Comparison of ENCODE assay signal across 11 cellular contexts in the genomic region with DNA sequence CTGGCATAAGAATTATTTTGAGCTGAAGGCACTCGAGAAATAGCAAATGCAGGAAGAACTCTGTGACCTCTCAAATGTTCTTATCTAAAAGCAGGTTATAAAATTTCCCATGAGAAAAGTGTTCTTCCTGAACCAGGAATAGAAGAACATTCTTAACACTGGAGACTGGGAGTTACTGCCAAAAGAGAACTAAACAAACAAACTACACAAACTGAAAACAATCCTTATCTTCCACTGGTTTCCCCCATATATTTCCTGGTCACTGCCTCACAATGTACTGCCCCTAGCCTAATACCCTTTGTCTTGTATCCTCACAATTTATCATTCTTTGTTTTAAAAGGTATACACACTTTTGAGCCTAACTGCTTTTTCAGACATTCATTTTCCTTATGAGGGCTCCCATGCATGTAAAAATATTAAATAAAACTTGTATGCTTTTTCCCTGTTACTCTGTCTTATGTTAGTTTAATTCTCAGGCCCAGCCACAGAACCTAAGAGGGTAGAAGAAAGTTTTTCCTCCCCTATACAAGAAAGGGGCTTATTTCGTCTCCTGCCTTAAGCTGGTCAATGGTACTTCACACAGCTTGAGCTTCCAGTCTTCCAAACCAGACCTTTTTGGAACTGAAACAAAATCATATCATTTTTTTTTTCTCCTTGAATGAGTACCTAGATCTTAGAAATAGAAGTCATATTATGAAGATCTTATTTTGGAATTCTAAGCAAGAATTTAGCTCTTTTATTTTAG.
A peak's percentile ranks its signal among the peaks of the same experiment; 100 is the strongest.
DNase-seq lines count a peak whose midpoint lies in the region; ATAC-seq lines count a peak whose summit lies in the region.
"Had no signal": no experiment of that assay in that cellular context is flagged by ENCODE, and none has a peak within 500 bp of the region (broad histone marks: within the 10 kb centered on the region; RNA-seq: fewer than 3 reads in every experiment).

No MANE protein-coding gene starts in this region.

- ATAC-seq in GM19035 (IDR thresholded peaks at IDR 0.05; ENCODE audit: unreplicated experiment) (peak; percentile 25), HG02588 (IDR thresholded peaks at IDR 0.05; ENCODE audit: unreplicated experiment) (peak; percentile 31), HG03460 (IDR thresholded peaks at IDR 0.05; ENCODE audit: unreplicated experiment) (peak; percentile 21)

- peak; percentile 87 to 90 for DNase-seq in lung microvascular endothelial cell (ENCODE audit: low read depth in 2 of 2)
- no peak for DNase-seq in midbrain (lab: John Stamatoyannopoulos, UW)
- DNase-seq in nucleus accumbens (lab: John Stamatoyannopoulos, UW), result no peak
- DNase-seq in NCI-H446 treated with DMSO at 0.1 percent for 48 hours (lab: John Stamatoyannopoulos, UW), result no peak
- no peak for DNase-seq in activated CD4-positive, alpha-beta T cell treated with anti-CD3 and anti-CD28 coated beads, Interleukin-2, amount 50 U/mL, for 48 hours
- DNase-seq: kidney, NCI-H2171 treated with DMSO at 0.1 percent for 48 hours, Right ventricle myocardium superior had no signal

Comparison
In these comparisons a context has a peak if more than half of its experiments do, and no peak if none do; other contexts are left out.
1. DNase-seq: peak in lung microvascular endothelial cell (2 of 2); none in midbrain (single experiment), nucleus accumbens (0 of 56), NCI-H446 treated with DMSO at 0.1 percent for 48 hours (single experiment) and activated CD4-positive, alpha-beta T cell treated with anti-CD3 and anti-CD28 coated beads, Interleukin-2, amount 50 U/mL, for 48 hours (0 of 2).
2. Peak in every context shown above with its lines, with median percentiles within 50 percentile points of each other: ATAC-seq.